14 cellular contexts compared by ENCODE assay signal in the genomic region with DNA sequence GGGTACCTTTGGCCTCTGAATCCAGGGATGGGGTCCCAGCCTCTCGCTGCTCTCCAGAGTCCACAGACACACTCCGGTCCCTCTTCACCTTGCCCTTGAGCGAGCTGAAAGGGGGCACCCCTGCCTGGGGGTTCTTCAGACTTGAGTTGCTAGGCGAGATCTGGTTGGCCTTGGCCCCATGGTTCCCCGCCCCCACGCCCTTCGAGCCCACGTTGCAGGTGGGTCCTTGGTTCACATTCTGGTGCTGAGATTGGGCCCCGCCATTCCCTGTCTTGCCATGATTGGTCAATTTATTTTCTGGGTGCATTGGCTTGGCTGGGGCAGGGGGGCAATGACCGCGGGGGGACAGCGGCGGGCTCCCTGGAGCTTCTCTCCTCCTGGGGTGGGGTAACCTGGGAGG. TPM values are rescaled to one million over a fixed set of nuclear protein-coding genes. Genes with fewer than 3 reads are reported as not detected.
A peak's percentile ranks its signal among the peaks of the same experiment; 100 is the strongest.
DNase-seq lines count a peak whose midpoint lies in the region; ATAC-seq lines count a peak whose summit lies in the region.
"Had no signal": no experiment of that assay in that cellular context is flagged by ENCODE, and none has a peak within 500 bp of the region (broad histone marks: within the 10 kb centered on the region; RNA-seq: fewer than 3 reads in every experiment).

No MANE protein-coding gene starts in this region.

- no peak for ATAC-seq in CD4-positive, CD25-positive, alpha-beta regulatory T cell (ENCODE audit: low read depth in 2 of 2)
- ATAC-seq in left ventricle myocardium superior, result no peak
- ATAC-seq: activated naive CD4-positive, alpha-beta T cell treated with anti-CD3 and anti-CD28 coated beads, Interleukin-2, amount 50 U/mL, for 72 hours; K562 had no signal

- in situ Hi-C loops in G401 (cut with HindIII; ENCODE audit: low sequenced_read_pairs), result no loop called here

- DNase-seq in CD4-positive, CD25-positive, alpha-beta regulatory T cell, result no peak
- DNase-seq in SK-N-MC (ENCODE audit: low read depth, low spot score), result no peak
- DNase-seq in left ventricle myocardium superior, result peak; percentile 33
- no peak for DNase-seq in NCI-H187 (lab: John Stamatoyannopoulos, UW)
- no peak for DNase-seq in GM19240 (ENCODE audit: insufficient read length, low spot score)
- DNase-seq in AG20443 (ENCODE audit: low spot score), result no peak
- no peak for DNase-seq in G401 (ENCODE audit: low spot score)
- DNase-seq: DMS153, NCI-H345 had no signal

- peak overlapping the region; percentile 71 to 87 (median 77) for H3K27ac Mint-ChIP-seq in CD4-positive, CD25-positive, alpha-beta regulatory T cell

- no peaks in the 10 kb centered on the region for H3K27me3 ChIP-seq in CD4-positive, CD25-positive, alpha-beta regulatory T cell (ENCODE audit: control insufficient read depth, insufficient read depth, low read length)
- peaks cover 2% of the 10 kb centered on the region for H3K27me3 ChIP-seq in rectal smooth muscle tissue (ENCODE audit: control insufficient read depth, insufficient read depth, low read length)
- H3K27me3 ChIP-seq: SJSA1 had no signal

- no peak overlapping the region for H3K4me3 ChIP-seq in CD4-positive, CD25-positive, alpha-beta regulatory T cell (ENCODE audit: low read depth, low read length)
- peak overlapping the region; percentile 54; the same call in 1 of the 2 replicates for H3K4me3 ChIP-seq in SK-N-MC
- H3K4me3 ChIP-seq in rectal smooth muscle tissue (ENCODE audit: low read length), result no peak overlapping the region
- H3K4me3 ChIP-seq: K562, SJSA1 had no signal

- H3K9ac ChIP-seq in SK-N-MC (ENCODE audit: insufficient read length), result no peak overlapping the region
- no peak overlapping the region for H3K9ac ChIP-seq in rectal smooth muscle tissue (ENCODE audit: low read length)

- H3K9me3 Mint-ChIP-seq in CD4-positive, CD25-positive, alpha-beta regulatory T cell, result peaks cover 0 to 2% (median 0%) of the 10 kb centered on the region in 7 donors
- H3K9me3 Mint-ChIP-seq: activated naive CD4-positive, alpha-beta T cell treated with anti-CD3 and anti-CD28 coated beads, Interleukin-2, amount 50 U/mL, for 72 hours had no signal

- peaks cover 23% of the 10 kb centered on the region for H3K36me3 Mint-ChIP-seq in CD4-positive, CD25-positive, alpha-beta regulatory T cell

- H3K9me3 ChIP-seq in CD4-positive, CD25-positive, alpha-beta regulatory T cell (ENCODE audit: control insufficient read depth in 2 of 2, low read length in 2 of 2), result no peaks in the 10 kb centered on the region
- H3K9me3 ChIP-seq in SK-N-MC (ENCODE audit: low read depth, low read length), result no peaks in the 10 kb centered on the region
- H3K9me3 ChIP-seq: SJSA1 had no signal

- intact Hi-C loops in left ventricle myocardium superior (cut with micrococcal nuclease), result no loop called here

- peak overlapping the region; percentile 100 for H3K27ac ChIP-seq in CD4-positive, CD25-positive, alpha-beta regulatory T cell (ENCODE audit: insufficient read depth, low read length, poor library complexity, severe bottlenecking)
- peak overlapping the region; percentile 98; the same call in 1 of the 2 replicates for H3K27ac ChIP-seq in SK-N-MC
- H3K27ac ChIP-seq in rectal smooth muscle tissue (ENCODE audit: low read depth, low read length), result peak overlapping the region; percentile 3
- H3K27ac ChIP-seq: SJSA1 had no signal

- no peak overlapping the region for H3K4me3 Mint-ChIP-seq in CD4-positive, CD25-positive, alpha-beta regulatory T cell

- H3K36me3 ChIP-seq in CD4-positive, CD25-positive, alpha-beta regulatory T cell (ENCODE audit: control insufficient read depth, insufficient read depth, low read length), result peaks cover 45% of the 10 kb centered on the region
- H3K36me3 ChIP-seq in SK-N-MC (ENCODE audit: insufficient read depth, low read length), result peaks cover 16% of the 10 kb centered on the region
- peaks cover 12% of the 10 kb centered on the region for H3K36me3 ChIP-seq in rectal smooth muscle tissue (ENCODE audit: control insufficient read depth, insufficient read depth, low read length)

- H3K4me1 Mint-ChIP-seq in CD4-positive, CD25-positive, alpha-beta regulatory T cell, result peaks cover 0 to 70% (median 33%) of the 10 kb centered on the region in 4 donors

- H3K27me3 Mint-ChIP-seq in CD4-positive, CD25-positive, alpha-beta regulatory T cell, result no peaks in the 10 kb centered on the region

- H3K4me1 ChIP-seq in CD4-positive, CD25-positive, alpha-beta regulatory T cell (ENCODE audit: control insufficient read depth, insufficient read depth, low read length, poor library complexity, severe bottlenecking), result peaks cover 59% of the 10 kb centered on the region
- H3K4me1 ChIP-seq in rectal smooth muscle tissue (ENCODE audit: control insufficient read depth, insufficient read depth, low read length), result peaks cover 48% of the 10 kb centered on the region

RNA-seq across cellular contexts. Expression of a gene that starts 17.5 kb away (rescaled TPM):
- total RNA-seq in CD4-positive, CD25-positive, alpha-beta regulatory T cell, result 229 TPM
- polyA plus RNA-seq in CD4-positive, CD25-positive, alpha-beta regulatory T cell, result 1 to 10 TPM; 2.1 to 4.1 (median 3.1) TPM
- 44.7 TPM for total RNA-seq in left ventricle myocardium superior
- total RNA-seq in G401 (2014; rRNA removed; shearing (Covaris generic)), result 10.2 and 13.4 TPM in 2 replicates

RNA-seq across cellular contexts. Expression of a gene that starts 24.6 kb away (rescaled TPM):
- total RNA-seq in CD4-positive, CD25-positive, alpha-beta regulatory T cell, result 4.8 TPM
- 10 to 100 TPM in 1 of 4 donors, 1 to 10 TPM in 3; 3.3 to 10.7 (median 6.0) TPM for polyA plus RNA-seq in CD4-positive, CD25-positive, alpha-beta regulatory T cell
- total RNA-seq in left ventricle myocardium superior, result not detected
- total RNA-seq in G401 (2014; rRNA removed; shearing (Covaris generic)), result not detected in 2 replicates
- total RNA-seq: K562, pulmonary artery endothelial cell, SJSA1 had no signal

RNA-seq across cellular contexts. Expression of a gene that starts 47.8 kb away (rescaled TPM):
- not detected for total RNA-seq in CD4-positive, CD25-positive, alpha-beta regulatory T cell
- under 1 TPM; 0.19 to 0.42 (median 0.23) TPM for polyA plus RNA-seq in CD4-positive, CD25-positive, alpha-beta regulatory T cell
- not detected for total RNA-seq in left ventricle myocardium superior
- total RNA-seq in G401 (2014; rRNA removed; shearing (Covaris generic)), result not detected in 2 replicates
- total RNA-seq: K562, pulmonary artery endothelial cell, SJSA1 had no signal
- polyA plus RNA-seq: K562 had no signal

Comparison
In these comparisons a context has a peak if more than half of its experiments do, and no peak if none do; other contexts are left out.
1. H3K27ac ChIP-seq: peak in every context shown above with its lines; median percentile 100 in CD4-positive, CD25-positive, alpha-beta regulatory T cell; 98 in SK-N-MC; 3 in rectal smooth muscle tissue.